Comparison of ENCODE assay signal across 22 cellular contexts in the genomic region with DNA sequence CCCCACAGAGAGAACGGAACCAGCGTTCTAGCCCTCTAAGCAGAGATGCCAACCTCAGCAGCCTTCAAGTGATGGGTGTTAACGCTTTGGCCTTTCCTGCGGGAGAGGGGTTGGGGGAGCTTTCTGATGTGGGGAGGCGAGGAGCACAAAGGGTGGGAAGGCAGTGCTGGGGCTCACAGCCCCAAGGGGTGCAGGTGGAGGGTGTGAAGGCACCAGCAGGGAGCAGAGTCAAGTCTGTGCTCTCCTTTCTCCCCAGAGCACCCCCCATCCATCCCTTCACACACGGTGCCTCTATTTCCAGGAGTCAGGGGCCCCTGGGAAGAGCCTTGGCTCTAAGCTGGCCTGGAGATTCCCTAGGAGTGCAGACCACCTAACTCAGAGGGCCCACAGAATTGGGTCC. TPM values are rescaled to one million over a fixed set of nuclear protein-coding genes. Genes with fewer than 3 reads are reported as not detected.
A peak's percentile ranks its signal among the peaks of the same experiment; 100 is the strongest.
DNase-seq lines count a peak whose midpoint lies in the region; ATAC-seq, FAIRE-seq and TF ChIP-seq lines count a peak whose summit lies in the region.
"Had no signal": no experiment of that assay in that cellular context is flagged by ENCODE, and none has a peak within 500 bp of the region (broad histone marks: within the 10 kb centered on the region; RNA-seq: fewer than 3 reads in every experiment).

No MANE protein-coding gene starts in this region.

- H3K27me3 Mint-ChIP-seq in dendritic cell treated with granulocyte-macrophage colony-stimulating factor and Interleukin-4, amounts not matched to agents 40 ng/mL and 50 ng/mL, for 4 days = peaks cover 3% of the 10 kb centered on the region
- H3K27me3 Mint-ChIP-seq: B cell; CD4-positive, alpha-beta T cell; CD8-positive, alpha-beta memory T cell had no signal

- TF ChIP-seq CTCF in spleen (IDR thresholded peaks at IDR 0.05 in 8 of 11, conservative IDR thresholded peaks at IDR 0.05 in 3 of 11) (no peak), D721Med (IDR thresholded peaks at IDR 0.05; ENCODE audit: insufficient read depth, missing control alignments) (no peak)

- peaks cover 4 to 40% (median 20%) of the 10 kb centered on the region in 6 donors for H3K4me1 ChIP-seq in spleen

- H3K9me3 ChIP-seq in spleen = no peaks in the 10 kb centered on the region
- H3K9me3 ChIP-seq: BLaER1 treated with 17β-estradiol and CSF1 and Interleukin-3, amounts not matched to agents 10 nM and 100 nM had no signal

- H3K27ac Mint-ChIP-seq in dendritic cell treated with granulocyte-macrophage colony-stimulating factor and Interleukin-4, amounts not matched to agents 40 ng/mL and 50 ng/mL, for 4 days = peak overlapping the region; percentile 18
- H3K27ac Mint-ChIP-seq: CD4-positive, alpha-beta T cell had no signal

- H3K9me3 Mint-ChIP-seq in dendritic cell treated with granulocyte-macrophage colony-stimulating factor and Interleukin-4, amounts not matched to agents 40 ng/mL and 50 ng/mL, for 4 days = no peaks in the 10 kb centered on the region
- H3K9me3 Mint-ChIP-seq: CD14-positive monocyte; CD4-positive, alpha-beta T cell; CD8-positive, alpha-beta memory T cell; H9 had no signal

- H3K27ac ChIP-seq in spleen = no peak overlapping the region
- H3K27ac ChIP-seq: 22Rv1; BLaER1 treated with 17β-estradiol and CSF1 and Interleukin-3, amounts not matched to agents 10 nM and 100 nM; GM23248 had no signal

- TF ChIP-seq POLR2A in spleen (IDR thresholded peaks at IDR 0.05) = no peak

- H3K4me3 Mint-ChIP-seq in dendritic cell treated with granulocyte-macrophage colony-stimulating factor and Interleukin-4, amounts not matched to agents 40 ng/mL and 50 ng/mL, for 4 days = no peak overlapping the region
- H3K4me3 Mint-ChIP-seq: B cell; CD14-positive monocyte; CD4-positive, alpha-beta T cell; CD8-positive, alpha-beta memory T cell; H9 had no signal

- H3K4me1 Mint-ChIP-seq in dendritic cell treated with granulocyte-macrophage colony-stimulating factor and Interleukin-4, amounts not matched to agents 40 ng/mL and 50 ng/mL, for 4 days (ENCODE audit: low read depth) = peaks cover 39% of the 10 kb centered on the region
- H3K4me1 Mint-ChIP-seq: H9 had no signal

- no peak for FAIRE-seq in D721Med (lab: Jason Lieb, UNC)
- FAIRE-seq: A204.1, G401.6, GM12892, GM19239, H1 had no signal

- peaks cover 95% of the 10 kb centered on the region for H3K36me3 Mint-ChIP-seq in dendritic cell treated with granulocyte-macrophage colony-stimulating factor and Interleukin-4, amounts not matched to agents 40 ng/mL and 50 ng/mL, for 4 days (ENCODE audit: low read depth)

- intact Hi-C loops in Right ventricle myocardium inferior (cut with DNase I) = no loop called here
- intact Hi-C loops in Right ventricle myocardium superior (cut with DNase I) = no loop called here
- intact Hi-C loops in dendritic cell treated with granulocyte-macrophage colony-stimulating factor and Interleukin-4, amounts not matched to agents 40 ng/mL and 50 ng/mL, for 4 days (cut with micrococcal nuclease) = no loop called here
- intact Hi-C loops in spleen (cut with DNase I; ENCODE audit: low total_unique reads) = no loop called here

- no peaks in the 10 kb centered on the region for H3K27me3 ChIP-seq in spleen (replicated peaks in 1 of 7)
- H3K27me3 ChIP-seq: BLaER1 treated with 17β-estradiol and CSF1 and Interleukin-3, amounts not matched to agents 10 nM and 100 nM had no signal

- peak; percentile 16 for ATAC-seq in Right ventricle myocardium inferior
- ATAC-seq in Right ventricle myocardium superior (ENCODE audit: poor library complexity) = no peak
- ATAC-seq: HCT116 had no signal

- DNase-seq in Right ventricle myocardium inferior (ENCODE audit: missing footprints) = no peak
- no peak for DNase-seq in Right ventricle myocardium superior
- peak; percentile 28 for DNase-seq in spleen
- no peak for DNase-seq in NCI-H345 (lab: John Stamatoyannopoulos, UW)
- no peak for DNase-seq in D721Med (ENCODE audit: insufficient read length, low spot score)
- DNase-seq: CD4-positive, alpha-beta T cell; CD8-positive, alpha-beta memory T cell; DMS53; DND-41; GM23248; H9 had no signal

- peaks cover 0 to 96% (median 71%) of the 10 kb centered on the region in 6 donors for H3K36me3 ChIP-seq in spleen

- WGBS in spleen, 5 donors = 90 to 100% (median 94%) methylated on average over 6 of the region's 6 CpGs

- H3K4me3 ChIP-seq in spleen = no peak overlapping the region
- H3K4me3 ChIP-seq: BLaER1 treated with 17β-estradiol and CSF1 and Interleukin-3, amounts not matched to agents 10 nM and 100 nM; GM23248 had no signal

RNA-seq across cellular contexts. Expression of a gene that starts 4.1 kb away (rescaled TPM):
- total RNA-seq in Right ventricle myocardium inferior (0.24 TPM), Right ventricle myocardium superior (0.16 TPM), spleen (under 1 TPM in 6 of 7 donors, not detected in 1; 0.20 to 0.66 (median 0.39) TPM)
- polyA plus RNA-seq in spleen = under 1 TPM; 0.36 to 0.39 (median 0.38) TPM
- total RNA-seq: GM23248 had no signal

RNA-seq across cellular contexts. Expression of a gene that starts 10.0 kb away (rescaled TPM):
- 8.1 TPM for total RNA-seq in Right ventricle myocardium inferior
- total RNA-seq in Right ventricle myocardium superior = 6.5 TPM
- 10 to 100 TPM in 4 of 7 donors, 1 to 10 TPM in 3; 6.1 to 21.9 (median 13.6) TPM for total RNA-seq in spleen
- polyA plus RNA-seq in spleen = 10 to 100 TPM; 17.7 to 38.0 (median 23.6) TPM

RNA-seq across cellular contexts. Expression of a gene that starts 18.8 kb away (rescaled TPM):
- 19.1 TPM for total RNA-seq in Right ventricle myocardium inferior
- total RNA-seq in Right ventricle myocardium superior = 17.3 TPM
- 10 to 100 TPM; 19.7 to 32.2 (median 25.6) TPM for total RNA-seq in spleen
- 10 to 100 TPM; 13.0 to 15.4 (median 13.7) TPM for polyA plus RNA-seq in spleen

RNA-seq across cellular contexts. Expression of a gene that starts 33.0 kb away (rescaled TPM):
- total RNA-seq in Right ventricle myocardium inferior = 27.6 TPM
- 26.4 TPM for total RNA-seq in Right ventricle myocardium superior
- 10 to 100 TPM; 16.1 to 31.1 (median 20.3) TPM for total RNA-seq in spleen
- polyA plus RNA-seq in spleen = 10 to 100 TPM; 23.2 to 31.7 (median 27.3) TPM

RNA-seq across cellular contexts. Expression of a gene that starts 33.4 kb away (rescaled TPM):
- total RNA-seq in Right ventricle myocardium inferior = 19.7 TPM
- 16.1 TPM for total RNA-seq in Right ventricle myocardium superior
- total RNA-seq in spleen = 10 to 100 TPM; 16.2 to 57.1 (median 41.1) TPM
- polyA plus RNA-seq in spleen = 10 to 100 TPM; 52.5 to 61.5 (median 60.4) TPM
